ENCODE assay signal across 25 cellular contexts in genomic region chr3:69472093-69472492, GRCh38.
"Had no signal": no experiment of that assay in that cellular context is flagged by ENCODE, and none has a peak within 500 bp of the region (broad histone marks: within the 10 kb centered on the region; RNA-seq: fewer than 3 reads in every experiment).

No MANE protein-coding gene starts in this region.

- H3K4me2 ChIP-seq: hepatocyte, smooth muscle cell had no signal

- H3K9me3 ChIP-seq: left lung, lower lobe of right lung, mucosa of descending colon, ovary, right atrium auricular region, right lobe of liver, stomach, testis, tibial artery, upper lobe of right lung had no signal

- H3K36me3 ChIP-seq: left lung, lower lobe of right lung, ovary, right atrium auricular region, right lobe of liver, stomach, tibial artery, upper lobe of right lung had no signal

- H3K27ac ChIP-seq: hepatocyte, left lung, lower lobe of right lung, ovary, right atrium auricular region, right lobe of liver, stomach, testis, tibial artery, upper lobe of right lung had no signal

- FAIRE-seq: urothelium cell line had no signal

- DNase-seq: islet precursor cell; kidney glomerular epithelial cell; left colon; left lung; lower lobe of right lung; midbrain; mucosa of descending colon; naive thymus-derived CD4-positive, alpha-beta T cell; ovary; right lobe of liver; stimulated activated CD4-positive, alpha-beta T cell treated with anti-CD3 and anti-CD28 coated beads, Interleukin-1b, Interleukin-23, amount 100 ng/mL, for 48 hours; stimulated activated CD4-positive, alpha-beta T cell treated with anti-CD3 and anti-CD28 coated beads, Interleukin-2, amount 100 ng/mL, for 48 hours; stimulated activated CD4-positive, alpha-beta T cell treated with anti-CD3 and anti-CD28 coated beads, Interleukin-4, amount 100 ng/mL, for 4 hours; stimulated activated CD8-positive, alpha-beta memory T cell treated with anti-CD3 and anti-CD28 coated beads, Interleukin-4, amount 100 ng/mL, for 48 hours; stimulated activated naive CD8-positive, alpha-beta T cell treated with anti-CD3 and anti-CD28 coated beads, Interleukin-15, Interleukin-2, amounts not matched to agents 100 U/mL and 50 U/mL, for 24 hours; stomach; tibial artery; upper lobe of right lung had no signal

- H3K4me1 ChIP-seq: lower lobe of right lung, right atrium auricular region, right lobe of liver, stomach, testis, tibial artery, upper lobe of right lung had no signal

- H3K4me3 ChIP-seq: hepatocyte, left lung, lower lobe of right lung, mucosa of descending colon, ovary, right atrium auricular region, right lobe of liver, smooth muscle cell, stomach, testis, tibial artery, upper lobe of right lung had no signal

- H3K27me3 ChIP-seq: hepatocyte, left lung, ovary, right atrium auricular region, right lobe of liver, stomach, testis, tibial artery, upper lobe of right lung had no signal

- H2AFZ ChIP-seq: hepatocyte had no signal

- ATAC-seq: left colon; left lung; lower lobe of right lung; mucosa of descending colon; naive thymus-derived CD4-positive, alpha-beta T cell; natural killer cell treated with Interleukin-12 subunit alpha and Interleukin-12 subunit beta and Interleukin-15 and Interleukin-18, amount 100 ng/mL, for 72 hours; right lobe of liver; stimulated activated memory B cell treated with anti-CD40 and anti-IgM and Interleukin-4, amounts not matched to agents 10 μg/mL and 1 μg/mL and 100 μg/mL, for 72 hours; stimulated activated naive CD8-positive, alpha-beta T cell treated with anti-CD3 and anti-CD28 coated beads, Interleukin-15, Interleukin-2, amounts not matched to agents 100 U/mL and 50 U/mL, for 24 hours; upper lobe of right lung had no signal
